Comparison of ENCODE assay signal across 8 cellular contexts in the genomic region with DNA sequence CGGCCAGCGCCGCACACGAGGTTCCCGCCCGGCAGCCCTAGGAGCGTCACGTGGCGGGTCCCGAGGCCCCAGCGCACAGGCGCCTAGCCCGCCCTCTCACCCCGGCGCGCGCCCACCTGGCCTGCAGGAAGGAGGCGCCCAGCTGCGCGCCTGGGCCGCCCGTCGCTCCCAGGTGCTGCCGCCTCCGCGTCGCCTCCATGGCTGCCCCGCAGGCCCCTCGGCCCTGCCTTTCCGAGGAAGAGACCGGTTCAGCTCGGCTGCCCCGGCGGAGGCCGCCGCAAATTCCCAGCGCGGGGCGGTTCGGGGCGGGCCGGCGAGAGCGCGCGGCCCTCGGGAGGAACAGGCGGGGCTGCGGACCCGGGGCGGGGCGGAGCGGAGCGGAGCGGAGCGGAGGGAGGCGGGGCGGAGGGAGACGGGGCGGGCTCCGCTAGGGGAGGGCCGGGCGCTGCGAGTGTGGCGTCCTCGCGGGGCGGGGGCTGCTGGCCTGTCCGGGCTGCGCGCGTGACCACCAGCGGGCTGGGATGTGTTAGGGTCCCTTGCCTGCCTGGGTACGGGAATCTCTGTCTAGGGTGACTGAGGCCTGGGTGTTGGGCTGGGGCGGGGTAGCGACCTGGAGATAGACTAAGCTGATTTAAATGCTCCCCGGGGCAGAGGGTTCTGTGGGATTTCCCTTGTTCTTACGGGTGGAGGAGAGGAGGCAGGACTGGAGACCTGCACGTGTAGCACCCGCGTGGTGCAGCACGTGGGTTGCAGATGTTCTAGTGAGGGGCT. TPM values are rescaled to one million over a fixed set of nuclear protein-coding genes. Genes with fewer than 3 reads are reported as not detected.
DNase-seq lines count a peak whose midpoint lies in the region; ATAC-seq and TF ChIP-seq lines count a peak whose summit lies in the region.

A gene (minus strand): TSS at position 343 of the 771 bp plus-strand sequence. CDS start 144 bp downstream, at position 199.

- H3K36me3 ChIP-seq in HUES64 (ENCODE audit: insufficient read depth, low read length): peaks cover 2% of the 10 kb centered on the region; the same call in 1 of the 2 replicates
- H3K36me3 ChIP-seq in esophagus (ENCODE audit: control insufficient read depth in 2 of 2, insufficient read depth in 2 of 2, low read length in 1 of 2): no peaks in the 10 kb centered on the region
- no peaks in the 10 kb centered on the region for H3K36me3 ChIP-seq in muscle layer of colon (ENCODE audit: insufficient read depth, low read length)

- H3K4me3 Mint-ChIP-seq in Calu3 (ENCODE audit: low read depth, unreplicated experiment): peak within 1 kb of the TSS; percentile 93
- H3K4me3 Mint-ChIP-seq in activated T-cell treated with anti-CD3 and anti-CD28 coated beads, Interleukin-2, amount 50 U/mL, for 24 hours: peak within 1 kb of the TSS; percentile 98

- ATAC-seq in GM21447 (IDR thresholded peaks at IDR 0.05; ENCODE audit: unreplicated experiment): peak; percentile 58

- DNase-seq in Calu3: peak; percentile 90
- DNase-seq in activated T-cell treated with anti-CD3 and anti-CD28 coated beads, Interleukin-2, amount 50 U/mL, for 24 hours: peak; percentile 95
- DNase-seq in stimulated activated CD8-positive, alpha-beta memory T cell treated with anti-CD3 and anti-CD28 coated beads, Interleukin-7, amount 100 ng/mL, for 1 hour (ENCODE audit: low read depth in 2 of 2): peak; percentile 65 to 71

- peaks cover 10% of the 10 kb centered on the region for H3K27me3 Mint-ChIP-seq in Calu3 (ENCODE audit: unreplicated experiment)
- no peaks in the 10 kb centered on the region for H3K27me3 Mint-ChIP-seq in activated T-cell treated with anti-CD3 and anti-CD28 coated beads, Interleukin-2, amount 50 U/mL, for 24 hours

- WGBS in HUES64: under 1% methylated on average over 82 of the region's 82 CpGs
- WGBS in esophagus, 2 donors: 0 to 1% methylated on average over 71 to 82 of the region's 82 CpGs

- no TSS peak for BruUV-seq in Calu3 (replicated peaks; lab: Mats Ljungman, UMichigan)

- H3K9ac ChIP-seq in HUES64 (ENCODE audit: low read depth, low read length): peak within 1 kb of the TSS; percentile 97
- peak within 1 kb of the TSS; percentile 64 for H3K9ac ChIP-seq in muscle layer of colon (ENCODE audit: low read length)

- H3K27me3 ChIP-seq in HUES64 (ENCODE audit: insufficient read depth, low read length) (no peaks in the 10 kb centered on the region), esophagus (ENCODE audit: control insufficient read depth in 1 of 2, insufficient read depth in 2 of 2, low read length in 2 of 2) (no peaks in the 10 kb centered on the region), muscle layer of colon (ENCODE audit: control insufficient read depth in 1 of 2, insufficient read depth in 2 of 2, low read length in 2 of 2) (no peaks in the 10 kb centered on the region)

- H3K9me3 ChIP-seq in HUES64 (ENCODE audit: insufficient read depth, low read depth, low read length) (no peaks in the 10 kb centered on the region), esophagus (ENCODE audit: control insufficient read depth in 2 of 2, insufficient read depth in 1 of 2, low read depth in 1 of 2, low read length in 1 of 2) (no peaks in the 10 kb centered on the region), muscle layer of colon (ENCODE audit: low read length) (no peaks in the 10 kb centered on the region)

- H3K27ac Mint-ChIP-seq in Calu3 (ENCODE audit: unreplicated experiment): peak within 1 kb of the TSS; percentile 65
- peak within 1 kb of the TSS; percentile 97 for H3K27ac Mint-ChIP-seq in activated T-cell treated with anti-CD3 and anti-CD28 coated beads, Interleukin-2, amount 50 U/mL, for 24 hours

- H3K4me3 ChIP-seq in HUES64 (ENCODE audit: low read length): peak within 1 kb of the TSS; percentile 86
- peak within 1 kb of the TSS; percentile 83 to 93 for H3K4me3 ChIP-seq in esophagus (ENCODE audit: low read depth in 1 of 2, low read length in 2 of 2)
- H3K4me3 ChIP-seq in muscle layer of colon (ENCODE audit: low read depth in 1 of 2, low read length in 2 of 2): peak within 1 kb of the TSS; percentile 77

- H3K9me3 Mint-ChIP-seq in Calu3 (ENCODE audit: low read depth, unreplicated experiment): no peaks in the 10 kb centered on the region
- H3K9me3 Mint-ChIP-seq in activated T-cell treated with anti-CD3 and anti-CD28 coated beads, Interleukin-2, amount 50 U/mL, for 24 hours: no peaks in the 10 kb centered on the region

- TF ChIP-seq CTCF in Calu3 (IDR thresholded peaks at IDR 0.05; ENCODE audit: unreplicated experiment): no peak

- peaks cover 28% of the 10 kb centered on the region for H3K4me1 Mint-ChIP-seq in Calu3 (ENCODE audit: low read depth, unreplicated experiment)
- peaks cover 46% of the 10 kb centered on the region for H3K4me1 Mint-ChIP-seq in activated T-cell treated with anti-CD3 and anti-CD28 coated beads, Interleukin-2, amount 50 U/mL, for 24 hours (ENCODE audit: low read depth)

- H3K4me1 ChIP-seq in HUES64 (ENCODE audit: insufficient read depth, low read length) (0 out of 2 replicates have a peak, but pooled peaks cover 3% of the 10 kb centered on the region), esophagus (ENCODE audit: control insufficient read depth in 2 of 2, insufficient read depth in 2 of 2, low read length in 1 of 2) (peaks cover 3 to 12% of the 10 kb centered on the region in 2 donors), muscle layer of colon (ENCODE audit: insufficient read depth, low read length) (peaks cover 17% of the 10 kb centered on the region)

- H3K27ac ChIP-seq in HUES64 (ENCODE audit: low read depth, low read length) (peak within 1 kb of the TSS; percentile 91), esophagus (ENCODE audit: low read depth in 2 of 2, low read length in 1 of 2) (peak within 1 kb of the TSS; percentile 83 to 85), muscle layer of colon (ENCODE audit: low read depth, low read length) (peak within 1 kb of the TSS; percentile 80)

- CTCF ChIA-PET in Calu3 (lab: Charles Lee): interaction anchor here (0.6 to 2.0 kb wide), 5 partner anchors 24 to 77 kb away, joined by 3 to 10 read pairs (median 3); no protein-coding TSS in a partner anchor

- peaks cover 34% of the 10 kb centered on the region for H3K36me3 Mint-ChIP-seq in Calu3 (ENCODE audit: insufficient read depth, unreplicated experiment)
- H3K36me3 Mint-ChIP-seq in activated T-cell treated with anti-CD3 and anti-CD28 coated beads, Interleukin-2, amount 50 U/mL, for 24 hours (ENCODE audit: low read depth): peaks cover 41% of the 10 kb centered on the region

- intact Hi-C loops in Calu3 (cut with micrococcal nuclease; ENCODE audit: unreplicated experiment): no loop called here

TF ChIP-seq in PFSK-1, 5 proteins besides CTCF, POLR2A, EP300 and RAD21:
- peak; percentile 85 for TF ChIP-seq POLR2AphosphoS5 (IDR thresholded peaks at IDR 0.05; ENCODE audit: low read depth, low read length)
- TF ChIP-seq, protein P1, sequence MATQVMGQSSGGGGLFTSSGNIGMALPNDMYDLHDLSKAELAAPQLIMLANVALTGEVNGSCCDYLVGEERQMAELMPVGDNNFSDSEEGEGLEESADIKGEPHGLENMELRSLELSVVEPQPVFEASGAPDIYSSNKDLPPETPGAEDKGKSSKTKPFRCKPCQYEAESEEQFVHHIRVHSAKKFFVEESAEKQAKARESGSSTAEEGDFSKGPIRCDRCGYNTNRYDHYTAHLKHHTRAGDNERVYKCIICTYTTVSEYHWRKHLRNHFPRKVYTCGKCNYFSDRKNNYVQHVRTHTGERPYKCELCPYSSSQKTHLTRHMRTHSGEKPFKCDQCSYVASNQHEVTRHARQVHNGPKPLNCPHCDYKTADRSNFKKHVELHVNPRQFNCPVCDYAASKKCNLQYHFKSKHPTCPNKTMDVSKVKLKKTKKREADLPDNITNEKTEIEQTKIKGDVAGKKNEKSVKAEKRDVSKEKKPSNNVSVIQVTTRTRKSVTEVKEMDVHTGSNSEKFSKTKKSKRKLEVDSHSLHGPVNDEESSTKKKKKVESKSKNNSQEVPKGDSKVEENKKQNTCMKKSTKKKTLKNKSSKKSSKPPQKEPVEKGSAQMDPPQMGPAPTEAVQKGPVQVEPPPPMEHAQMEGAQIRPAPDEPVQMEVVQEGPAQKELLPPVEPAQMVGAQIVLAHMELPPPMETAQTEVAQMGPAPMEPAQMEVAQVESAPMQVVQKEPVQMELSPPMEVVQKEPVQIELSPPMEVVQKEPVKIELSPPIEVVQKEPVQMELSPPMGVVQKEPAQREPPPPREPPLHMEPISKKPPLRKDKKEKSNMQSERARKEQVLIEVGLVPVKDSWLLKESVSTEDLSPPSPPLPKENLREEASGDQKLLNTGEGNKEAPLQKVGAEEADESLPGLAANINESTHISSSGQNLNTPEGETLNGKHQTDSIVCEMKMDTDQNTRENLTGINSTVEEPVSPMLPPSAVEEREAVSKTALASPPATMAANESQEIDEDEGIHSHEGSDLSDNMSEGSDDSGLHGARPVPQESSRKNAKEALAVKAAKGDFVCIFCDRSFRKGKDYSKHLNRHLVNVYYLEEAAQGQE (IDR thresholded peaks at IDR 0.05; ENCODE audit: insufficient read depth in 1 of 2, low read depth in 2 of 2, low read length in 2 of 2): peak in 1 of 2 experiments; percentile 1; a peak in 1 of 4 replicates
- peak; percentile 21 for TF ChIP-seq FOXP2 (optimal IDR thresholded peaks at IDR 0.05; ENCODE audit: borderline replicate concordance, extremely low read depth, extremely low read length, insufficient read depth)
- 0 out of 2 replicates have a peak, but pooled peaks have one; percentile 32 for TF ChIP-seq TAF1 (IDR thresholded peaks at IDR 0.05; ENCODE audit: borderline replicate concordance, insufficient read depth, low read length)
- no peak; the same call in 1 of the 2 replicates for TF ChIP-seq SIN3A (IDR thresholded peaks at IDR 0.05; ENCODE audit: borderline replicate concordance, insufficient read depth, low read length)

RNA-seq across cellular contexts. Expression of the gene that starts here (rescaled TPM):
- 81.6 and 85.7 TPM in 2 replicates for total RNA-seq in Calu3 (2022)
- polyA plus RNA-seq in HUES64 (2013, experiment 1 of 2): 51.9 TPM
- polyA plus RNA-seq in HUES64 (2013, experiment 2 of 2): 39.9 TPM
- 44.9 TPM for polyA plus RNA-seq in PFSK-1 (2012; ENCODE audit: insufficient read length, low read depth)
- polyA plus RNA-seq in esophagus: 10 to 100 TPM; 17.8 to 23.5 TPM

Comparison
In these comparisons a context has a peak if more than half of its experiments do, and no peak if none do; other contexts are left out.
1. Peak in every context shown above with its lines: DNase-seq, ATAC-seq, H3K4me3 ChIP-seq and H3K27ac ChIP-seq.